8 cellular contexts compared by ENCODE assay signal in the genomic region with DNA sequence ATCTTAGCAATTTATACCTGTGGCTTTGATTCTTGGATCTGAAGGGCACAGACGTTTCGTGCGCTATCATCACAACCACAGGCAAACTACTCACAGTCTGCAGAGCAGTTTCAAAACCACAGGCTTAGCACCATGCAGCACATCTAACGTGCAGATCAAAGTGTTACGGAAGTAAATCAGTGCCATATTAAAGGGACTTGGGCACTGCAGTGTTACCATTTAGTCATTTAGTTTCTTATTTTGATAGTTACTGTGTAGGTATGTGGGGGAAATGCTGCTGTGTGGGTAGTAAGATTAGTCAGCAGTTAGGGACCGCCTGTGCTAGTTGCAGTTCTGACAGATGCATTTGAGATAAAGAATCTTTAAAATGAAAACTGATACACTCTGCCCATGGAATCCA.
A peak's percentile ranks its signal among the peaks of the same experiment; 100 is the strongest.
DNase-seq lines count a peak whose midpoint lies in the region; ATAC-seq and TF ChIP-seq lines count a peak whose summit lies in the region.

No MANE protein-coding gene starts in this region.

- no peak overlapping the region for H2BK5ac ChIP-seq in neuronal stem cell (ENCODE audit: low read length)

- H3K79me1 ChIP-seq in neuronal stem cell (ENCODE audit: low read depth, low read length) = no peaks in the 10 kb centered on the region

- H3K4me3 ChIP-seq in kidney epithelial cell (ENCODE audit: low read depth, low read length) = no peak overlapping the region
- no peak overlapping the region for H3K4me3 ChIP-seq in neuronal stem cell (ENCODE audit: low read length in 2 of 2)
- H3K4me3 ChIP-seq in Karpas-422 (ENCODE audit: low read length) = no peak overlapping the region
- no peak overlapping the region for H3K4me3 ChIP-seq in Peyer's patch

- no peaks in the 10 kb centered on the region for H3K9me3 ChIP-seq in neuronal stem cell (replicated peaks in 1 of 2; ENCODE audit: control insufficient read depth in 2 of 2, insufficient read depth in 1 of 2, low read depth in 1 of 2, low read length in 2 of 2)
- no peaks in the 10 kb centered on the region for H3K9me3 ChIP-seq in Karpas-422 (ENCODE audit: low read length)
- no peaks in the 10 kb centered on the region for H3K9me3 ChIP-seq in Peyer's patch

- H3K4ac ChIP-seq in neuronal stem cell (ENCODE audit: low read length) = no peak overlapping the region

- H3K27ac ChIP-seq in neuronal stem cell (replicated peaks; ENCODE audit: low read length) (no peak overlapping the region), Karpas-422 (ENCODE audit: low read length) (no peak overlapping the region), Peyer's patch (no peak overlapping the region)

- H3K4me3 Mint-ChIP-seq in nephron progenitor cell = no peak overlapping the region

- ATAC-seq in GM19467 (IDR thresholded peaks at IDR 0.05; ENCODE audit: unreplicated experiment) = peak; percentile 94
- peak; percentile 98 for ATAC-seq in HG03432 (IDR thresholded peaks at IDR 0.05; ENCODE audit: unreplicated experiment)

- H3K9me2 ChIP-seq in Karpas-422 (replicated peaks; ENCODE audit: insufficient read depth, low read length) = no peaks in the 10 kb centered on the region

- H3K4me1 ChIP-seq in neuronal stem cell (ENCODE audit: control insufficient read depth in 2 of 2, insufficient read depth in 1 of 2, low read depth in 1 of 2, low read length in 2 of 2) (no peaks in the 10 kb centered on the region), Karpas-422 (ENCODE audit: low read length) (no peaks in the 10 kb centered on the region), Peyer's patch (no peaks in the 10 kb centered on the region)

- H3K18ac ChIP-seq in neuronal stem cell (ENCODE audit: low read length) = no peak overlapping the region

- TF ChIP-seq POLR2A in Peyer's patch (IDR thresholded peaks at IDR 0.05) = no peak

- H3K9me3 Mint-ChIP-seq in nephron progenitor cell = no peaks in the 10 kb centered on the region

- no CpG with 5 or more reads among the region's 6 CpGs for WGBS in neuronal stem cell (ENCODE audit: extremely low coverage in 2 of 2, insufficient read length in 2 of 2, insufficient replicate concordance in 1 of 2), 2 donors

- no peak overlapping the region for H2AK5ac ChIP-seq in neuronal stem cell (ENCODE audit: low read depth, low read length)

- H3K23ac ChIP-seq in neuronal stem cell (ENCODE audit: low read depth, low read length, poor library complexity) = no peak overlapping the region

- no peaks in the 10 kb centered on the region for H4K20me1 ChIP-seq in Karpas-422 (ENCODE audit: insufficient read depth, low read depth, low read length)

- H4K91ac ChIP-seq in neuronal stem cell (ENCODE audit: low read depth, low read length, poor library complexity) = no peak overlapping the region

- H3K27me3 ChIP-seq in kidney epithelial cell (ENCODE audit: control insufficient read depth, insufficient read depth, low read length) (no peaks in the 10 kb centered on the region), neuronal stem cell (ENCODE audit: control insufficient read depth in 3 of 3, insufficient read depth in 3 of 3, low read depth in 1 of 3, low read length in 3 of 3) (peaks cover 0 to 2% (median 0%) of the 10 kb centered on the region in 3 experiments), Karpas-422 (ENCODE audit: low read length) (no peaks in the 10 kb centered on the region), Peyer's patch (no peaks in the 10 kb centered on the region)

- no peak overlapping the region for H2BK15ac ChIP-seq in neuronal stem cell (ENCODE audit: low read length)

- H2AFZ ChIP-seq in neuronal stem cell (ENCODE audit: low read length) (no peak overlapping the region), Karpas-422 (ENCODE audit: low read length) (no peak overlapping the region)

- H3K14ac ChIP-seq in neuronal stem cell (ENCODE audit: low read length) = no peak overlapping the region

- H3K4me2 ChIP-seq in neuronal stem cell (ENCODE audit: insufficient read depth, low read length, poor library complexity, severe bottlenecking) (no peak overlapping the region), Karpas-422 (ENCODE audit: low read depth, low read length, poor library complexity, severe bottlenecking) (no peak overlapping the region)

- H2BK12ac ChIP-seq in neuronal stem cell (ENCODE audit: low read length) = no peak overlapping the region

- peaks cover 6% of the 10 kb centered on the region for H3K27me3 Mint-ChIP-seq in nephron progenitor cell (ENCODE audit: low read depth, poor library complexity)

- TF ChIP-seq CTCF in kidney epithelial cell (IDR thresholded peaks at IDR 0.05; ENCODE audit: insufficient read depth, low read length, poor library complexity, severe bottlenecking) = no peak
- TF ChIP-seq CTCF in nephron progenitor cell (IDR thresholded peaks at IDR 0.05) = no peak
- TF ChIP-seq CTCF in Peyer's patch (IDR thresholded peaks at IDR 0.05) = no peak

- peaks cover 30% of the 10 kb centered on the region for H3K4me1 Mint-ChIP-seq in nephron progenitor cell

- H2BK120ac ChIP-seq in neuronal stem cell (ENCODE audit: low read depth, low read length) = no peak overlapping the region

- H3K9ac ChIP-seq in neuronal stem cell (ENCODE audit: low read depth, low read length, poor library complexity) (no peak overlapping the region), Karpas-422 (ENCODE audit: low read length) (no peak overlapping the region)

- H3K79me2 ChIP-seq in Karpas-422 (ENCODE audit: low read length) = no peaks in the 10 kb centered on the region

- no peak overlapping the region for H3K27ac Mint-ChIP-seq in nephron progenitor cell

- H3K36me3 ChIP-seq in kidney epithelial cell (ENCODE audit: control insufficient read depth, insufficient read depth, low read length) = no peaks in the 10 kb centered on the region
- peaks cover 2 to 7% of the 10 kb centered on the region in 2 donors for H3K36me3 ChIP-seq in neuronal stem cell (replicated peaks in 1 of 2; ENCODE audit: control insufficient read depth in 2 of 2, insufficient read depth in 2 of 2, low read length in 2 of 2)
- no peaks in the 10 kb centered on the region for H3K36me3 ChIP-seq in Karpas-422 (ENCODE audit: insufficient read depth, low read length)
- H3K36me3 ChIP-seq in Peyer's patch = no peaks in the 10 kb centered on the region

- DNase-seq in activated CD8-positive, alpha-beta memory T cell treated with anti-CD3 and anti-CD28 coated beads, Interleukin-2, amount 50 U/mL, for 24 hours (ENCODE audit: extremely low read depth) = peak; percentile 47
- DNase-seq in kidney epithelial cell (ENCODE audit: low read depth) (peak; percentile 95), neuronal stem cell (ENCODE audit: low spot score) (no peak), nephron progenitor cell (no peak), Karpas-422 (no peak), Peyer's patch (no peak)

- H4K8ac ChIP-seq in neuronal stem cell (ENCODE audit: low read depth, low read length) = no peak overlapping the region

- H3K36me3 Mint-ChIP-seq in nephron progenitor cell (ENCODE audit: low read depth) = peaks cover 55% of the 10 kb centered on the region

Comparison
In these comparisons a context has a peak if more than half of its experiments do, and no peak if none do; other contexts are left out.
1. DNase-seq: peak in activated CD8-positive, alpha-beta memory T cell treated with anti-CD3 and anti-CD28 coated beads, Interleukin-2, amount 50 U/mL, for 24 hours (single experiment) and kidney epithelial cell (single experiment); none in neuronal stem cell (single experiment), nephron progenitor cell (single experiment), Karpas-422 (single experiment) and Peyer's patch (0 of 3).